15 cellular contexts compared by ENCODE assay signal in genomic region chr15:89531796-89532537, GRCh38.
DNase-seq lines count a peak whose midpoint lies in the region; ATAC-seq, FAIRE-seq and TF ChIP-seq lines count a peak whose summit lies in the region.
"Had no signal": no experiment of that assay in that cellular context is flagged by ENCODE, and none has a peak within 500 bp of the region (broad histone marks: within the 10 kb centered on the region; RNA-seq: fewer than 3 reads in every experiment).

No MANE protein-coding gene starts in this region.

- FAIRE-seq in HTR-8/SVneo (lab: Jason Lieb, UNC): no peak

- no peak for TF ChIP-seq CTCF in choroid plexus epithelial cell (conservative IDR thresholded peaks at IDR 0.05; ENCODE audit: low read depth, low read length)

- DNase-seq in EL (peak; percentile 19), HTR-8/SVneo (ENCODE audit: insufficient read length, low spot score) (peak; percentile 19), choroid plexus epithelial cell (ENCODE audit: low read depth) (peak; percentile 27), left kidney (ENCODE audit: low read depth, low spot score) (peak; percentile 13), GDM1 (lab: John Stamatoyannopoulos, UW) (no peak), NCI-H524 treated with DMSO at 0.1 percent for 48 hours (lab: John Stamatoyannopoulos, UW) (no peak)
- DNase-seq: activated CD8-positive, alpha-beta memory T cell treated with anti-CD3 and anti-CD28 coated beads, Interleukin-2, amount 10 ng/mL, durations not matched to agents 7 days and 5 days; KBM-7; NCI-H1092 treated with DMSO at 0.1 percent for 48 hours; spleen; stimulated activated CD8-positive, alpha-beta memory T cell treated with anti-CD3 and anti-CD28 coated beads, Interleukin-4, amount 100 ng/mL, for 48 hours had no signal

- no peak overlapping the region for H3K4me3 ChIP-seq in choroid plexus epithelial cell (ENCODE audit: low read depth, low read length)
- H3K4me3 ChIP-seq: cardiac muscle cell, hepatocyte, SK-N-MC, spleen had no signal

- no peak for ATAC-seq in GM21619 (IDR thresholded peaks at IDR 0.05; ENCODE audit: unreplicated experiment)
- ATAC-seq: activated CD8-positive, alpha-beta memory T cell treated with anti-CD3 and anti-CD28 coated beads, Interleukin-2, amount 10 ng/mL, durations not matched to agents 7 days and 5 days had no signal

Comparison
In these comparisons a context has a peak if more than half of its experiments do, and no peak if none do; other contexts are left out.
1. DNase-seq: peak in EL (single experiment), HTR-8/SVneo (single experiment), choroid plexus epithelial cell (single experiment) and left kidney (single experiment); none in GDM1 (single experiment) and NCI-H524 treated with DMSO at 0.1 percent for 48 hours (single experiment).